In the genomic region with DNA sequence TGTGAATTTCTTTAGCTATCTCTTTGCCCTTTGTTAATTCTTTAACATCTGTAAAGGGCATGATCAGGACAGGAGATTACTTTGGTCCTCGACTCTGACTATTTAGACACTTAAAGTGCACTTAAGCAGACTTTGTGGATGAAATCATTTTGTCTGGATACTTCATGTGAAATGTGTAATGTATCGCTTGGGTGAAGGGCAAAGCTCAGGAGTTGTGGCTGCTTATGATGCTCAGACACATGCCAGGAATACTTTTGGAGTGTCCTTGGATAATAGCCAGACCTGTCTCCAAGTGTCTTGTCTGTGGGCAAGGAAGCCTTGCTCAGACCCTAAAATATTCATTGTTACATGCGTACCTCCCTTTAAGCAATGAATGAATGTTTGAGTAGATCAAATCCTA, we compare ENCODE assay signal across 14 cellular contexts.
DNase-seq lines count a peak whose midpoint lies in the region; ATAC-seq and TF ChIP-seq lines count a peak whose summit lies in the region.
"Had no signal": no experiment of that assay in that cellular context is flagged by ENCODE, and none has a peak within 500 bp of the region (broad histone marks: within the 10 kb centered on the region; RNA-seq: fewer than 3 reads in every experiment).

No MANE protein-coding gene starts in this region.

- H3K4me3 ChIP-seq in GM23338: no peak overlapping the region
- H3K4me3 ChIP-seq: esophagus muscularis mucosa had no signal

- no peak for TF ChIP-seq CTCF in GM23338 (conservative IDR thresholded peaks at IDR 0.05; ENCODE audit: low read depth in 2 of 2)
- TF ChIP-seq CTCF in foreskin keratinocyte (conservative IDR thresholded peaks at IDR 0.05): no peak

- no peak for ATAC-seq in GM23338
- ATAC-seq in SK-N-SH treated with all-trans-retinoic acid at 6 μM for 48 hours: peak; percentile 89
- ATAC-seq in foreskin keratinocyte: no peak
- no peak for ATAC-seq in GM19023 (IDR thresholded peaks at IDR 0.05; ENCODE audit: unreplicated experiment)
- ATAC-seq: activated T-cell treated with anti-CD3 and anti-CD28 coated beads, Interleukin-2, amount 50 U/mL, for 4 hours; Right ventricle myocardium inferior had no signal

- no peaks in the 10 kb centered on the region for H3K9me2 ChIP-seq in GM23338 (ENCODE audit: insufficient read depth)

- H3K27ac ChIP-seq in GM23338 (ENCODE audit: low read depth): 0 out of 2 replicates have a peak overlapping the region, but pooled peaks have one; percentile 65
- no peak overlapping the region for H3K27ac ChIP-seq in foreskin keratinocyte

- peaks cover 98% of the 10 kb centered on the region for H3K79me2 ChIP-seq in GM23338 (replicated peaks; ENCODE audit: insufficient read depth)

- intact Hi-C loops in activated T-helper 1 cell treated with anti-CD3 and anti-CD28 coated beads, Interleukin-12 subunit alpha, Interleukin-12 subunit beta, Interleukin-2, Interleukin-4 antibody, amounts not matched to agents 30 ng/mL and 10 ng/mL and 1 ng/mL, durations not matched to agents 14 hours and 24 hours and 36 hours (cut with micrococcal nuclease): no loop called here

- no peak overlapping the region for H3K27ac Mint-ChIP-seq in GM23338
- no peak overlapping the region for H3K27ac Mint-ChIP-seq in activated T-helper 1 cell treated with anti-CD3 and anti-CD28 coated beads, Interleukin-12 subunit alpha, Interleukin-12 subunit beta, Interleukin-2, Interleukin-4 antibody, amounts not matched to agents 30 ng/mL and 10 ng/mL and 1 ng/mL, durations not matched to agents 14 hours and 24 hours and 36 hours

- no peak for DNase-seq in GM23338 (ENCODE audit: low spot score)
- peak; percentile 38 to 57 for DNase-seq in foreskin keratinocyte
- DNase-seq in smooth muscle cell of the brain vasculature (ENCODE audit: low read depth, low spot score): peak; percentile 75
- no peak for DNase-seq in activated T-helper 1 cell treated with anti-CD3 and anti-CD28 coated beads, Interleukin-12 subunit alpha, Interleukin-12 subunit beta, Interleukin-2, Interleukin-4 antibody, amounts not matched to agents 30 ng/mL and 10 ng/mL and 1 ng/mL, durations not matched to agents 14 hours and 24 hours and 36 hours (ENCODE audit: low spot score)
- no peak for DNase-seq in NCI-H748 treated with DMSO at 0.1 percent for 48 hours (lab: John Stamatoyannopoulos, UW)
- DNase-seq: activated T-cell treated with anti-CD3 and anti-CD28 coated beads, Interleukin-2, amount 50 U/mL, for 4 hours; caudate nucleus; MV-4-11; posterior cingulate gyrus; stimulated activated CD4-positive, alpha-beta T cell treated with anti-CD3 and anti-CD28 coated beads, Interleukin-4, amount 100 ng/mL, for 4 hours had no signal

- no peaks in the 10 kb centered on the region for H3F3A ChIP-seq in GM23338 (replicated peaks; ENCODE audit: low read depth)

- H3K36me3 ChIP-seq in GM23338 (ENCODE audit: insufficient read depth): no peaks in the 10 kb centered on the region
- H3K36me3 ChIP-seq: esophagus muscularis mucosa had no signal

- H3K4me1 Mint-ChIP-seq in GM23338: peaks cover 28% of the 10 kb centered on the region
- no peaks in the 10 kb centered on the region for H3K4me1 Mint-ChIP-seq in activated T-helper 1 cell treated with anti-CD3 and anti-CD28 coated beads, Interleukin-12 subunit alpha, Interleukin-12 subunit beta, Interleukin-2, Interleukin-4 antibody, amounts not matched to agents 30 ng/mL and 10 ng/mL and 1 ng/mL, durations not matched to agents 14 hours and 24 hours and 36 hours (ENCODE audit: low read depth)

- no peak overlapping the region for H3K4me3 Mint-ChIP-seq in GM23338
- no peak overlapping the region for H3K4me3 Mint-ChIP-seq in activated T-helper 1 cell treated with anti-CD3 and anti-CD28 coated beads, Interleukin-12 subunit alpha, Interleukin-12 subunit beta, Interleukin-2, Interleukin-4 antibody, amounts not matched to agents 30 ng/mL and 10 ng/mL and 1 ng/mL, durations not matched to agents 14 hours and 24 hours and 36 hours
- H3K4me3 Mint-ChIP-seq: activated T-cell treated with anti-CD3 and anti-CD28 coated beads, Interleukin-2, amount 50 U/mL, for 4 hours had no signal

- no peak overlapping the region for H2AFZ ChIP-seq in GM23338

- no peaks in the 10 kb centered on the region for H3K9me3 Mint-ChIP-seq in GM23338
- H3K9me3 Mint-ChIP-seq in activated T-helper 1 cell treated with anti-CD3 and anti-CD28 coated beads, Interleukin-12 subunit alpha, Interleukin-12 subunit beta, Interleukin-2, Interleukin-4 antibody, amounts not matched to agents 30 ng/mL and 10 ng/mL and 1 ng/mL, durations not matched to agents 14 hours and 24 hours and 36 hours: no peaks in the 10 kb centered on the region
- H3K9me3 Mint-ChIP-seq: activated T-cell treated with anti-CD3 and anti-CD28 coated beads, Interleukin-2, amount 50 U/mL, for 4 hours had no signal

- no peaks in the 10 kb centered on the region for H3K27me3 Mint-ChIP-seq in GM23338 (ENCODE audit: insufficient read depth, low read depth, poor library complexity)
- peaks cover 5% of the 10 kb centered on the region for H3K27me3 Mint-ChIP-seq in activated T-helper 1 cell treated with anti-CD3 and anti-CD28 coated beads, Interleukin-12 subunit alpha, Interleukin-12 subunit beta, Interleukin-2, Interleukin-4 antibody, amounts not matched to agents 30 ng/mL and 10 ng/mL and 1 ng/mL, durations not matched to agents 14 hours and 24 hours and 36 hours (ENCODE audit: insufficient read depth)

- H3K4me1 ChIP-seq in GM23338 (ENCODE audit: insufficient read depth) (peaks cover 22% of the 10 kb centered on the region), foreskin keratinocyte (no peaks in the 10 kb centered on the region)

- peaks cover 18% of the 10 kb centered on the region for H4K20me1 ChIP-seq in GM23338 (replicated peaks; ENCODE audit: insufficient read depth)

- H3K27me3 ChIP-seq in GM23338 (ENCODE audit: insufficient read depth) (no peaks in the 10 kb centered on the region), foreskin keratinocyte (no peaks in the 10 kb centered on the region)
- H3K27me3 ChIP-seq: esophagus muscularis mucosa had no signal

- no peak overlapping the region for H3K4me2 ChIP-seq in GM23338

- H3K36me3 Mint-ChIP-seq in GM23338 (ENCODE audit: low read depth): peaks cover 3% of the 10 kb centered on the region
- no peaks in the 10 kb centered on the region for H3K36me3 Mint-ChIP-seq in activated T-helper 1 cell treated with anti-CD3 and anti-CD28 coated beads, Interleukin-12 subunit alpha, Interleukin-12 subunit beta, Interleukin-2, Interleukin-4 antibody, amounts not matched to agents 30 ng/mL and 10 ng/mL and 1 ng/mL, durations not matched to agents 14 hours and 24 hours and 36 hours (ENCODE audit: low read depth)

TF ChIP-seq in GM23338, 12 proteins besides CTCF, POLR2A, EP300 and RAD21 (continues in another document):
- no peak for TF ChIP-seq EZH2 (IDR thresholded peaks at IDR 0.05; ENCODE audit: low read depth, unreplicated experiment)
- TF ChIP-seq STAT1 (IDR thresholded peaks at IDR 0.05; ENCODE audit: unreplicated experiment): no peak
- TF ChIP-seq JUNB (IDR thresholded peaks at IDR 0.05; ENCODE audit: unreplicated experiment): no peak
- no peak for TF ChIP-seq EZH2phosphoT487 (IDR thresholded peaks at IDR 0.05; ENCODE audit: unreplicated experiment)

TF ChIP-seq in SK-N-SH treated with all-trans-retinoic acid at 6 μM for 48 hours, 23 proteins besides CTCF, POLR2A, EP300 and RAD21:
- TF ChIP-seq PPARA (CRISPR knock-in tag; IDR thresholded peaks at IDR 0.05; ENCODE audit: borderline replicate concordance) (no peak), ISL1 (CRISPR knock-in tag; IDR thresholded peaks at IDR 0.05) (peak; percentile 86)
- TF ChIP-seq, protein P1, sequence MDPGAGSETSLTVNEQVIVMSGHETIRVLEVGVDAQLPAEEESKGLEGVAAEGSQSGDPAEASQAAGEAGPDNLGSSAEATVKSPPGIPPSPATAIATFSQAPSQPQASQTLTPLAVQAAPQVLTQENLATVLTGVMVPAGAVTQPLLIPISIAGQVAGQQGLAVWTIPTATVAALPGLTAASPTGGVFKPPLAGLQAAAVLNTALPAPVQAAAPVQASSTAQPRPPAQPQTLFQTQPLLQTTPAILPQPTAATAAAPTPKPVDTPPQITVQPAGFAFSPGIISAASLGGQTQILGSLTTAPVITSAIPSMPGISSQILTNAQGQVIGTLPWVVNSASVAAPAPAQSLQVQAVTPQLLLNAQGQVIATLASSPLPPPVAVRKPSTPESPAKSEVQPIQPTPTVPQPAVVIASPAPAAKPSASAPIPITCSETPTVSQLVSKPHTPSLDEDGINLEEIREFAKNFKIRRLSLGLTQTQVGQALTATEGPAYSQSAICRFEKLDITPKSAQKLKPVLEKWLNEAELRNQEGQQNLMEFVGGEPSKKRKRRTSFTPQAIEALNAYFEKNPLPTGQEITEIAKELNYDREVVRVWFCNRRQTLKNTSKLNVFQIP (CRISPR knock-in tag; IDR thresholded peaks at IDR 0.05; ENCODE audit: borderline replicate concordance, low read depth): no peak

Comparison
In these comparisons a context has a peak if more than half of its experiments do, and no peak if none do; other contexts are left out.
1. DNase-seq: peak in foreskin keratinocyte (2 of 2) and smooth muscle cell of the brain vasculature (single experiment); none in GM23338 (single experiment), activated T-helper 1 cell treated with anti-CD3 and anti-CD28 coated beads, Interleukin-12 subunit alpha, Interleukin-12 subunit beta, Interleukin-2, Interleukin-4 antibody, amounts not matched to agents 30 ng/mL and 10 ng/mL and 1 ng/mL, durations not matched to agents 14 hours and 24 hours and 36 hours (single experiment) and NCI-H748 treated with DMSO at 0.1 percent for 48 hours (single experiment).